In genomic region chr2:75320893-75321292, GRCh38 we compare ENCODE assay signal across 21 cellular contexts.
"Had no signal": no experiment of that assay in that cellular context is flagged by ENCODE, and none has a peak within 500 bp of the region (broad histone marks: within the 10 kb centered on the region; RNA-seq: fewer than 3 reads in every experiment).

No MANE protein-coding gene starts in this region.

- H3K4me3 Mint-ChIP-seq: activated naive CD4-positive, alpha-beta T cell treated with anti-CD3 and anti-CD28 coated beads, Interleukin-2, amount 10 ng/mL, durations not matched to agents 7 days and 5 days; activated T-helper 17 cell treated with anti-CD3 and anti-CD28 coated beads, Interleukin-2, amount 50 U/mL, for 72 hours; neural crest cell; stimulated activated memory B cell treated with anti-CD40 and anti-IgM and Interleukin-4, amounts not matched to agents 10 μg/mL and 1 μg/mL and 100 μg/mL, for 72 hours; T-cell had no signal

- H3K27me3 ChIP-seq: cardiac muscle cell, esophagus squamous epithelium, pancreas, thyroid gland, uterus had no signal

- DNase-seq: activated CD4-positive, alpha-beta T cell treated with anti-CD3 and anti-CD28 coated beads for 1 hour; activated CD4-positive, alpha-beta T cell treated with anti-CD3 and anti-CD28 coated beads, Interleukin-2, amount 50 U/mL, for 48 hours; activated naive CD4-positive, alpha-beta T cell treated with anti-CD3 and anti-CD28 coated beads, Interleukin-2, amount 10 ng/mL, durations not matched to agents 7 days and 5 days; esophagus squamous epithelium; foreskin fibroblast; hypothalamus; left ventricle myocardium superior; mesenchymal stem cell; pancreas; stimulated activated CD4-positive, alpha-beta T cell treated with anti-CD3 and anti-CD28 coated beads, Interleukin-2, amount 100 ng/mL, for 48 hours; T-cell; T-helper 9 cell; thyroid gland; uterus had no signal

- H3K4me1 ChIP-seq: esophagus squamous epithelium, pancreas, thyroid gland, uterus had no signal

- H3K9me3 Mint-ChIP-seq: activated naive CD4-positive, alpha-beta T cell treated with anti-CD3 and anti-CD28 coated beads, Interleukin-2, amount 10 ng/mL, durations not matched to agents 7 days and 5 days; activated T-helper 17 cell treated with anti-CD3 and anti-CD28 coated beads, Interleukin-2, amount 50 U/mL, for 72 hours; neural crest cell; stimulated activated memory B cell treated with anti-CD40 and anti-IgM and Interleukin-4, amounts not matched to agents 10 μg/mL and 1 μg/mL and 100 μg/mL, for 72 hours; T-cell had no signal

- H3K27ac ChIP-seq: cardiac muscle cell, esophagus squamous epithelium, pancreas, thyroid gland, uterus had no signal

- H3K36me3 Mint-ChIP-seq: activated naive CD4-positive, alpha-beta T cell treated with anti-CD3 and anti-CD28 coated beads, Interleukin-2, amount 10 ng/mL, durations not matched to agents 7 days and 5 days; stimulated activated memory B cell treated with anti-CD40 and anti-IgM and Interleukin-4, amounts not matched to agents 10 μg/mL and 1 μg/mL and 100 μg/mL, for 72 hours; T-cell had no signal

- ATAC-seq: activated T-helper 17 cell treated with anti-CD3 and anti-CD28 coated beads, Interleukin-2, amount 50 U/mL, for 72 hours; left ventricle myocardium superior; pancreas; stimulated activated memory B cell treated with anti-CD40 and anti-IgM and Interleukin-4, amounts not matched to agents 10 μg/mL and 1 μg/mL and 100 μg/mL, for 72 hours; T-cell had no signal

- H3K4me3 ChIP-seq: cardiac muscle cell, esophagus squamous epithelium, pancreas, thyroid gland, uterus had no signal

- H3K4me1 Mint-ChIP-seq: activated naive CD4-positive, alpha-beta T cell treated with anti-CD3 and anti-CD28 coated beads, Interleukin-2, amount 10 ng/mL, durations not matched to agents 7 days and 5 days; activated T-helper 17 cell treated with anti-CD3 and anti-CD28 coated beads, Interleukin-2, amount 50 U/mL, for 72 hours had no signal

- H3K27me3 Mint-ChIP-seq: activated naive CD4-positive, alpha-beta T cell treated with anti-CD3 and anti-CD28 coated beads, Interleukin-2, amount 10 ng/mL, durations not matched to agents 7 days and 5 days; stimulated activated memory B cell treated with anti-CD40 and anti-IgM and Interleukin-4, amounts not matched to agents 10 μg/mL and 1 μg/mL and 100 μg/mL, for 72 hours had no signal

- FAIRE-seq: astrocyte, colon, endometrium, pancreas had no signal

- H3K9me3 ChIP-seq: esophagus squamous epithelium, pancreas, thyroid gland, uterus had no signal

- H3K27ac Mint-ChIP-seq: activated naive CD4-positive, alpha-beta T cell treated with anti-CD3 and anti-CD28 coated beads, Interleukin-2, amount 10 ng/mL, durations not matched to agents 7 days and 5 days; activated T-helper 17 cell treated with anti-CD3 and anti-CD28 coated beads, Interleukin-2, amount 50 U/mL, for 72 hours; stimulated activated memory B cell treated with anti-CD40 and anti-IgM and Interleukin-4, amounts not matched to agents 10 μg/mL and 1 μg/mL and 100 μg/mL, for 72 hours; T-cell had no signal

- H3K36me3 ChIP-seq: cardiac muscle cell, esophagus squamous epithelium, pancreas, thyroid gland, uterus had no signal
